Comparison of ENCODE assay signal across 8 cellular contexts in genomic region chr9:130835441-130836298, GRCh38. TPM values are rescaled to one million over a fixed set of nuclear protein-coding genes. Genes with fewer than 3 reads are reported as not detected.
DNase-seq lines count a peak whose midpoint lies in the region; ATAC-seq, FAIRE-seq and TF ChIP-seq lines count a peak whose summit lies in the region.

No MANE protein-coding gene starts in this region.

- H3K9me3 ChIP-seq in A673 (ENCODE audit: low read depth, low read length, poor library complexity, severe bottlenecking) = no peaks in the 10 kb centered on the region

- H3K27me3 ChIP-seq in A673 (replicated peaks; ENCODE audit: insufficient read depth, low read depth, low read length, poor library complexity) = no peaks in the 10 kb centered on the region

- peak overlapping the region; percentile 92 for H3K27ac ChIP-seq in A673 (ENCODE audit: low read depth, low read length, poor library complexity, severe bottlenecking)

- CTCF ChIA-PET in A673 (lab: Charles Lee) = no interaction called here

- no peaks in the 10 kb centered on the region for H3K27me3 Mint-ChIP-seq in central memory CD8-positive, alpha-beta T cell

- peak overlapping the region; percentile 99 for H3K4me3 Mint-ChIP-seq in central memory CD8-positive, alpha-beta T cell

- H3K4me1 Mint-ChIP-seq in central memory CD8-positive, alpha-beta T cell = peaks cover 51% of the 10 kb centered on the region

- ATAC-seq in HG03439 (IDR thresholded peaks at IDR 0.05; ENCODE audit: unreplicated experiment) = peak; percentile 26
- no peak for ATAC-seq in central memory CD8-positive, alpha-beta T cell (replicated peaks; ENCODE audit: extremely low read depth, poor library complexity, severe bottlenecking)

- no peaks in the 10 kb centered on the region for H3K9me3 Mint-ChIP-seq in central memory CD8-positive, alpha-beta T cell

- TF ChIP-seq CTCF in A673 (conservative IDR thresholded peaks at IDR 0.05; ENCODE audit: low read depth, low read length) = 0 out of 2 replicates have a peak, but pooled peaks have one; percentile 21

- H3K27ac Mint-ChIP-seq in central memory CD8-positive, alpha-beta T cell (ENCODE audit: low read depth) = peak overlapping the region; percentile 100

- TSS peak; percentile 39 for BruUV-seq in A673 (replicated peaks; lab: Mats Ljungman, UMichigan)

- H3K36me3 ChIP-seq in A673 (ENCODE audit: insufficient read depth, low read length, poor library complexity, severe bottlenecking) = no peaks in the 10 kb centered on the region

- H3K36me3 Mint-ChIP-seq in central memory CD8-positive, alpha-beta T cell (ENCODE audit: insufficient read depth) = peaks cover 13% of the 10 kb centered on the region

- intact Hi-C loops in A673 (cut with micrococcal nuclease; ENCODE audit: unreplicated experiment) = no loop called here

- peak overlapping the region; percentile 62 for H3K4me3 ChIP-seq in A673 (ENCODE audit: low read depth, low read length, poor library complexity, severe bottlenecking)

- FAIRE-seq in GM18507 (lab: Jason Lieb, UNC) = no peak

- POLR2A ChIA-PET in A673 (lab: Charles Lee; ENCODE audit: low non-redundant PET) = no interaction called here

- H3K4me1 ChIP-seq in A673 (ENCODE audit: insufficient read depth, low read length, poor library complexity, severe bottlenecking) = peaks cover 53% of the 10 kb centered on the region

- DNase-seq in A673 (ENCODE audit: low spot score) = peak; percentile 67
- peak; percentile 22 for DNase-seq in GM18507 (ENCODE audit: extremely low spot score, insufficient read length, low read depth)
- DNase-seq in SW480 (ENCODE audit: low spot score) = peak; percentile 58
- DNase-seq in central memory CD8-positive, alpha-beta T cell (ENCODE audit: low spot score in 2 of 2) = peak in 1 of 2 donors; percentile 10
- peak; percentile 82 for DNase-seq in left kidney (ENCODE audit: low read depth, low spot score)
- DNase-seq in stimulated activated CD4-positive, alpha-beta T cell treated with anti-CD3 and anti-CD28 coated beads, Interleukin-4, amount 100 ng/mL, for 48 hours (ENCODE audit: low read depth in 2 of 2) = peak; percentile 19 to 28
- no peak for DNase-seq in OCI-M2 (lab: John Stamatoyannopoulos, UW; ENCODE audit: unreplicated experiment)

RNA-seq across cellular contexts. Expression of gene ABL1, which starts 0.6 kb away (rescaled TPM):
- total RNA-seq in A673 (2021) = 78.6 and 81.3 TPM in 2 replicates
